In the genomic region with DNA sequence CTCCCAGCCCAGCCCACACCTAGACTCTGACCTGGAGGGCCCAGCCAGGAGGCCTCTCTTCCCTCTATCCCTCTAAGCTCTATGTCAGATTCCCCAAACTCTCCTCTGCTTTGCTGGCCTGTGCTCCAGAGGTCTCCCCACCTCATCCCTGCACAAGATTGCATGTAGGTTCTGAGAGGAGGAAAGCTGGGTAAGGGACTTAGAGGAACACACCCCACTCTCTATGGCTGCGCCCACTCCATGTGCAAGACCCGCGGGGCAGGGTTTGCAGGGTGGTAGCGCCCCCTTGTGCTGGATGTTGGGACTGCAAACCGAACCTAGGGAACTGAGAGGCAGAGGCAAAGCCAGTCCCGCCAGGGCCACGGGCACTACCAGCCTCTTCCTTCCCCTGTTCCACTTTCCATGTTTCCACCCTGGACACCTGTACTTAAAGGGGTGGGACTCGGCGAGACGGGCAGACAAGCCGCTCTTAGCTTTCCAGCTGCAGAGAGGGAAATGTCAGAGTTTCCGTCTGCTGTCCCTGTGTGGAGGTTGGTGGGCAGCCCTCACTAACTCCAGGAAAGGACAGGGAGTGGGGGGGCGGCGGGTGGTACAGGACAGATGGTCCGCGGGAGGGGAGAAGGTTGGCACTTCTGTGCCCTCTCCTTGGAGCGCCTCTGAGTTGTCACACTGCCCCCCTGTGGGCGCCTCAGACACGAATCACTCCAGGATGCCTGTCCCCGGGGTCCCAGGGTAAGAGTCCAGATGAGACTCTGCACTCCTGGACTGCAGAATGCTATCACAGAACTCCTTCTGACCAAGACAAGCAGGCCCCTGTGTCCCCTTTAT, we compare ENCODE assay signal across 1 cellular context.
A peak's percentile ranks its signal among the peaks of the same experiment; 100 is the strongest.
TF ChIP-seq lines count a peak whose summit lies in the region.

No MANE protein-coding gene starts in this region.

TF ChIP-seq in K562, 482 proteins besides CTCF, POLR2A, EP300 and RAD21 (continued from another document and continues in another):
- TF ChIP-seq, protein P1, sequence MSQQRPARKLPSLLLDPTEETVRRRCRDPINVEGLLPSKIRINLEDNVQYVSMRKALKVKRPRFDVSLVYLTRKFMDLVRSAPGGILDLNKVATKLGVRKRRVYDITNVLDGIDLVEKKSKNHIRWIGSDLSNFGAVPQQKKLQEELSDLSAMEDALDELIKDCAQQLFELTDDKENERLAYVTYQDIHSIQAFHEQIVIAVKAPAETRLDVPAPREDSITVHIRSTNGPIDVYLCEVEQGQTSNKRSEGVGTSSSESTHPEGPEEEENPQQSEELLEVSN (IDR thresholded peaks at IDR 0.05; ENCODE audit: borderline replicate concordance in 1 of 2, extremely low read depth in 1 of 2, insufficient read depth in 1 of 2, insufficient read length in 1 of 2, low read depth in 1 of 2, low read length in 1 of 2, poor library complexity in 1 of 2, severe bottlenecking in 1 of 2) = no peak
- TF ChIP-seq MNT (conservative IDR thresholded peaks at IDR 0.05) (peak; percentile 65 to 73; a peak in 3 of 4 replicates), CREM (IDR thresholded peaks at IDR 0.05; ENCODE audit: low read depth) (peak; percentile 36; the same call in 1 of the 2 replicates), SOX6 (IDR thresholded peaks at IDR 0.05) (peak; percentile 54), NCOA1 (IDR thresholded peaks at IDR 0.05; ENCODE audit: low read depth) (peak; percentile 24; the same call in 1 of the 2 replicates), SIN3B (IDR thresholded peaks at IDR 0.05; ENCODE audit: low read depth) (peak; percentile 24; the same call in 1 of the 2 replicates), PRDM10 (IDR thresholded peaks at IDR 0.05; ENCODE audit: partially characterized antibody) (peak; percentile 90), HCFC1 (IDR thresholded peaks at IDR 0.05; ENCODE audit: low read depth, low read length) (peak; percentile 12; the same call in 1 of the 2 replicates), MYNN (IDR thresholded peaks at IDR 0.05) (peak; percentile 20), MYNN (CRISPR knock-in tag; IDR thresholded peaks at IDR 0.05) (no peak), CHD1 (IDR thresholded peaks at IDR 0.05; ENCODE audit: low read length) (no peak), PHB (CRISPR knock-in tag; IDR thresholded peaks at IDR 0.05) (no peak), MIER1 (IDR thresholded peaks at IDR 0.05; ENCODE audit: low read depth) (no peak), CTCFL (IDR thresholded peaks at IDR 0.05; ENCODE audit: borderline replicate concordance, insufficient read depth, low read depth, low read length, poor library complexity, severe bottlenecking) (peak; percentile 92), TEAD1 (CRISPR knock-in tag; IDR thresholded peaks at IDR 0.05) (0 out of 4 replicates have a peak, but pooled peaks of 1 of the 2 experiments have one; percentile 14), BRD9 (IDR thresholded peaks at IDR 0.05; ENCODE audit: low read depth, partially characterized antibody) (peak; percentile 91), EP400 (IDR thresholded peaks at IDR 0.05) (peak; percentile 62; the same call in 1 of the 2 replicates), XRCC5 (IDR thresholded peaks at IDR 0.05; ENCODE audit: low read depth, low read length) (peak; percentile 88), SMARCA4 (IDR thresholded peaks at IDR 0.05) (0 out of 2 replicates have a peak, but pooled peaks have one; percentile 55), MTA2 (IDR thresholded peaks at IDR 0.05; ENCODE audit: low read depth) (peak; percentile 22; the same call in 1 of the 2 replicates), ZKSCAN1 (IDR thresholded peaks at IDR 0.05; ENCODE audit: low read depth, low read length) (peak; percentile 17; the same call in 1 of the 2 replicates), TARDBP (IDR thresholded peaks at IDR 0.05) (0 out of 2 replicates have a peak, but pooled peaks have one; percentile 41), DPF2 (IDR thresholded peaks at IDR 0.05) (peak; percentile 38; the same call in 1 of the 2 replicates), MCM2 (IDR thresholded peaks at IDR 0.05; ENCODE audit: low read depth) (no peak), ZFX (CRISPR knock-in tag; IDR thresholded peaks at IDR 0.05) (peak; percentile 44; the same call in 1 of the 2 replicates), SMARCE1 (IDR thresholded peaks at IDR 0.05) (0 out of 2 replicates have a peak, but pooled peaks have one; percentile 39), ZNF212 (CRISPR knock-in tag; IDR thresholded peaks at IDR 0.05) (no peak), THRAP3 (IDR thresholded peaks at IDR 0.05; ENCODE audit: borderline replicate concordance) (0 out of 2 replicates have a peak, but pooled peaks have one; percentile 27), POLR2G (IDR thresholded peaks at IDR 0.05; ENCODE audit: low read depth, low read length) (peak; percentile 57), ZNF316 (IDR thresholded peaks at IDR 0.05) (no peak), STAT6 (CRISPR knock-in tag; IDR thresholded peaks at IDR 0.05) (peak; percentile 79; the same call in 1 of the 2 replicates)
- TF ChIP-seq, protein P2, sequence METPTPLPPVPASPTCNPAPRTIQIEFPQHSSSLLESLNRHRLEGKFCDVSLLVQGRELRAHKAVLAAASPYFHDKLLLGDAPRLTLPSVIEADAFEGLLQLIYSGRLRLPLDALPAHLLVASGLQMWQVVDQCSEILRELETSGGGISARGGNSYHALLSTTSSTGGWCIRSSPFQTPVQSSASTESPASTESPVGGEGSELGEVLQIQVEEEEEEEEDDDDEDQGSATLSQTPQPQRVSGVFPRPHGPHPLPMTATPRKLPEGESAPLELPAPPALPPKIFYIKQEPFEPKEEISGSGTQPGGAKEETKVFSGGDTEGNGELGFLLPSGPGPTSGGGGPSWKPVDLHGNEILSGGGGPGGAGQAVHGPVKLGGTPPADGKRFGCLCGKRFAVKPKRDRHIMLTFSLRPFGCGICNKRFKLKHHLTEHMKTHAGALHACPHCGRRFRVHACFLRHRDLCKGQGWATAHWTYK (CRISPR knock-in tag; IDR thresholded peaks at IDR 0.05) = peak; percentile 82
- TF ChIP-seq, protein P3, sequence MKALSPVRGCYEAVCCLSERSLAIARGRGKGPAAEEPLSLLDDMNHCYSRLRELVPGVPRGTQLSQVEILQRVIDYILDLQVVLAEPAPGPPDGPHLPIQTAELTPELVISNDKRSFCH (CRISPR knock-in tag; IDR thresholded peaks at IDR 0.05) = no peak
- TF ChIP-seq, protein P3 (tag; IDR thresholded peaks at IDR 0.05) = peak; percentile 69; the same call in 1 of the 2 replicates
- TF ChIP-seq, protein P4, sequence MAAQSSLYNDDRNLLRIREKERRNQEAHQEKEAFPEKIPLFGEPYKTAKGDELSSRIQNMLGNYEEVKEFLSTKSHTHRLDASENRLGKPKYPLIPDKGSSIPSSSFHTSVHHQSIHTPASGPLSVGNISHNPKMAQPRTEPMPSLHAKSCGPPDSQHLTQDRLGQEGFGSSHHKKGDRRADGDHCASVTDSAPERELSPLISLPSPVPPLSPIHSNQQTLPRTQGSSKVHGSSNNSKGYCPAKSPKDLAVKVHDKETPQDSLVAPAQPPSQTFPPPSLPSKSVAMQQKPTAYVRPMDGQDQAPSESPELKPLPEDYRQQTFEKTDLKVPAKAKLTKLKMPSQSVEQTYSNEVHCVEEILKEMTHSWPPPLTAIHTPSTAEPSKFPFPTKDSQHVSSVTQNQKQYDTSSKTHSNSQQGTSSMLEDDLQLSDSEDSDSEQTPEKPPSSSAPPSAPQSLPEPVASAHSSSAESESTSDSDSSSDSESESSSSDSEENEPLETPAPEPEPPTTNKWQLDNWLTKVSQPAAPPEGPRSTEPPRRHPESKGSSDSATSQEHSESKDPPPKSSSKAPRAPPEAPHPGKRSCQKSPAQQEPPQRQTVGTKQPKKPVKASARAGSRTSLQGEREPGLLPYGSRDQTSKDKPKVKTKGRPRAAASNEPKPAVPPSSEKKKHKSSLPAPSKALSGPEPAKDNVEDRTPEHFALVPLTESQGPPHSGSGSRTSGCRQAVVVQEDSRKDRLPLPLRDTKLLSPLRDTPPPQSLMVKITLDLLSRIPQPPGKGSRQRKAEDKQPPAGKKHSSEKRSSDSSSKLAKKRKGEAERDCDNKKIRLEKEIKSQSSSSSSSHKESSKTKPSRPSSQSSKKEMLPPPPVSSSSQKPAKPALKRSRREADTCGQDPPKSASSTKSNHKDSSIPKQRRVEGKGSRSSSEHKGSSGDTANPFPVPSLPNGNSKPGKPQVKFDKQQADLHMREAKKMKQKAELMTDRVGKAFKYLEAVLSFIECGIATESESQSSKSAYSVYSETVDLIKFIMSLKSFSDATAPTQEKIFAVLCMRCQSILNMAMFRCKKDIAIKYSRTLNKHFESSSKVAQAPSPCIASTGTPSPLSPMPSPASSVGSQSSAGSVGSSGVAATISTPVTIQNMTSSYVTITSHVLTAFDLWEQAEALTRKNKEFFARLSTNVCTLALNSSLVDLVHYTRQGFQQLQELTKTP (IDR thresholded peaks at IDR 0.05; ENCODE audit: low read depth in 1 of 2, partially characterized antibody in 2 of 2) = peak in 1 of 2 experiments; percentile 37
- TF ChIP-seq, protein P5, sequence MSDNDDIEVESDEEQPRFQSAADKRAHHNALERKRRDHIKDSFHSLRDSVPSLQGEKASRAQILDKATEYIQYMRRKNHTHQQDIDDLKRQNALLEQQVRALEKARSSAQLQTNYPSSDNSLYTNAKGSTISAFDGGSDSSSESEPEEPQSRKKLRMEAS (CRISPR knock-in tag; IDR thresholded peaks at IDR 0.05) = 0 out of 2 replicates have a peak, but pooled peaks have one; percentile 33
- TF ChIP-seq, protein P6, sequence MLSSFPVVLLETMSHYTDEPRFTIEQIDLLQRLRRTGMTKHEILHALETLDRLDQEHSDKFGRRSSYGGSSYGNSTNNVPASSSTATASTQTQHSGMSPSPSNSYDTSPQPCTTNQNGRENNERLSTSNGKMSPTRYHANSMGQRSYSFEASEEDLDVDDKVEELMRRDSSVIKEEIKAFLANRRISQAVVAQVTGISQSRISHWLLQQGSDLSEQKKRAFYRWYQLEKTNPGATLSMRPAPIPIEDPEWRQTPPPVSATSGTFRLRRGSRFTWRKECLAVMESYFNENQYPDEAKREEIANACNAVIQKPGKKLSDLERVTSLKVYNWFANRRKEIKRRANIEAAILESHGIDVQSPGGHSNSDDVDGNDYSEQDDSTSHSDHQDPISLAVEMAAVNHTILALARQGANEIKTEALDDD (IDR thresholded peaks at IDR 0.05) = peak; percentile 16; the same call in 1 of the 2 replicates
